24 cellular contexts compared by ENCODE assay signal in genomic region chr18:59382388-59382787, GRCh38.
"Had no signal": no experiment of that assay in that cellular context is flagged by ENCODE, and none has a peak within 500 bp of the region (broad histone marks: within the 10 kb centered on the region; RNA-seq: fewer than 3 reads in every experiment).

No MANE protein-coding gene starts in this region.

- H3K9ac ChIP-seq: neural progenitor cell had no signal

- H3K4me2 ChIP-seq: neural progenitor cell had no signal

- H3K27ac Mint-ChIP-seq: activated CD4-positive, alpha-beta T cell treated with anti-CD3 and anti-CD28 coated beads for 36 hours; activated naive CD8-positive, alpha-beta T cell; natural killer cell; T-helper 2 cell treated with Interferon-gamma antibody and Interleukin-4, amounts not matched to agents 5 μg/mL and 100 μg/mL, for 36 hours had no signal

- H3K9me3 ChIP-seq: body of pancreas, colonic mucosa, heart right ventricle, left lung, lower lobe of right lung, right lobe of liver, tibial nerve had no signal

- H3K4me3 ChIP-seq: body of pancreas, colonic mucosa, heart right ventricle, left lung, lower lobe of right lung, neural progenitor cell, right lobe of liver, tibial nerve had no signal

- ATAC-seq: activated CD4-positive, alpha-beta T cell treated with anti-CD3 and anti-CD28 coated beads for 36 hours; body of pancreas; foreskin keratinocyte; heart right ventricle; left lung; lower lobe of right lung; natural killer cell; right lobe of liver had no signal

- H3K9me3 Mint-ChIP-seq: natural killer cell; T-helper 2 cell treated with Interferon-gamma antibody and Interleukin-4, amounts not matched to agents 5 μg/mL and 100 μg/mL, for 36 hours had no signal

- H3K4me1 ChIP-seq: body of pancreas, colonic mucosa, foreskin keratinocyte, heart right ventricle, left lung, lower lobe of right lung, right lobe of liver, tibial nerve had no signal

- H3K27me3 ChIP-seq: body of pancreas, colonic mucosa, left lung, neural progenitor cell, right lobe of liver, tibial nerve had no signal

- H2AFZ ChIP-seq: neural progenitor cell had no signal

- H3K36me3 Mint-ChIP-seq: activated naive CD8-positive, alpha-beta T cell; natural killer cell; neural progenitor cell had no signal

- DNase-seq: activated CD4-positive, alpha-beta T cell treated with anti-CD3 and anti-CD28 coated beads for 36 hours; activated CD4-positive, alpha-beta T cell treated with anti-CD3 and anti-CD28 coated beads, Interleukin-2, amount 50 U/mL, for 4 hours; activated CD4-positive, CD25-positive, alpha-beta regulatory T cell; activated effector memory CD4-positive, alpha-beta T cell treated with Interleukin-2 at 50 U/mL for 16 hours; activated naive CD4-positive, alpha-beta T cell treated with Interleukin-2 at 50 U/mL for 16 hours; anterior cingulate cortex; body of pancreas; cerebellar nuclear complex; colonic mucosa; effector CD8-positive, alpha-beta T cell; foreskin keratinocyte; heart right ventricle; left lung; lower lobe of right lung; mesendoderm; natural killer cell; posterior cingulate gyrus; right lobe of liver; stimulated activated CD4-positive, alpha-beta T cell treated with anti-CD3 and anti-CD28 coated beads, Interleukin-2, amount 100 ng/mL, for 48 hours; stimulated activated naive CD4-positive, alpha-beta T cell treated with Interleukin-2 at 50 U/mL for 16 hours had no signal

- H3K27ac ChIP-seq: body of pancreas, colonic mucosa, foreskin keratinocyte, heart right ventricle, left lung, lower lobe of right lung, neural progenitor cell, right lobe of liver, tibial nerve had no signal

- H3K36me3 ChIP-seq: colonic mucosa, heart right ventricle, left lung, lower lobe of right lung, neural progenitor cell, right lobe of liver, tibial nerve had no signal

- H3K4me3 Mint-ChIP-seq: activated CD4-positive, alpha-beta T cell treated with anti-CD3 and anti-CD28 coated beads for 36 hours; activated naive CD8-positive, alpha-beta T cell; natural killer cell; T-helper 2 cell treated with Interferon-gamma antibody and Interleukin-4, amounts not matched to agents 5 μg/mL and 100 μg/mL, for 36 hours had no signal

- H3K4me1 Mint-ChIP-seq: natural killer cell had no signal
